In the genomic region with DNA sequence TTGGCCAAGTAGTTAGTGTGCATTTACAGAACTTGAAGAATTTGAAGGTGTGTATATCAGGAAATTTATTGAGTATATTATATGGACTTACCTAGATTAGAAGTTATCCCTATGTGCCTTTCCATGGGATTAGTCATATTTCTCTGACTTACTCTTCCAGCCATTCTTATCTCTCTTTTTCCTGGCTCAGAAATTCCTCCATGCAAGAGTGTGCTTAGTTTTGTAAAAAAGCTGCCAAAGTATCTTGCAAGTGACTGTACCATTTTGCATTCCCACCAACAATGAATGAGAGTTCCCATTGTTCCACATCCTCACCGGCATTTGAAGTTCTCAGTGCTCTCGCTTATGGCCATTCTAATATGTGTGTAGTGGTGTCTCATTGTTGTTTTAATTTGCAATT, we compare ENCODE assay signal across 28 cellular contexts.
"Had no signal": no experiment of that assay in that cellular context is flagged by ENCODE, and none has a peak within 500 bp of the region (broad histone marks: within the 10 kb centered on the region; RNA-seq: fewer than 3 reads in every experiment).

No MANE protein-coding gene starts in this region.

- H3K9me3 Mint-ChIP-seq: natural killer cell treated with Interleukin-12 subunit alpha and Interleukin-12 subunit beta and Interleukin-15 and Interleukin-18, amount 100 ng/mL, for 72 hours; neural crest cell; stimulated activated effector memory CD8-positive, alpha-beta T cell treated with anti-CD3 and anti-CD28 coated beads, Interleukin-12 subunit alpha, Interleukin-12 subunit beta, amount 100 ng/mL, for 72 hours; stimulated activated naive CD8-positive, alpha-beta T cell treated with anti-CD3 and anti-CD28 coated beads, Interleukin-15, Interleukin-2, amounts not matched to agents 100 ng/mL and 50 ng/mL, for 24 hours had no signal

- H3K27ac ChIP-seq: neutrophil, pancreas, prostate gland, right atrium auricular region, right lobe of liver, sigmoid colon, stomach, thoracic aorta, thyroid gland, tibial nerve, upper lobe of left lung, vagina had no signal

- FAIRE-seq: pancreas, small intestine, urothelium cell line had no signal

- H3K4me3 ChIP-seq: pancreas, prostate gland, right atrium auricular region, right lobe of liver, sigmoid colon, stomach, thoracic aorta, thyroid gland, tibial nerve, upper lobe of left lung, vagina had no signal

- DNase-seq: naive thymus-derived CD8-positive, alpha-beta T cell; nephron progenitor cell; nucleus accumbens; pancreas; retina; right lobe of liver; sigmoid colon; small intestine; stimulated activated CD4-positive, alpha-beta T cell treated with anti-CD3 and anti-CD28 coated beads, Interleukin-15, amount 100 ng/mL, for 24 hours; stimulated activated CD4-positive, alpha-beta T cell treated with anti-CD3 and anti-CD28 coated beads, Interleukin-2, amount 100 ng/mL, for 24 hours; stimulated activated CD4-positive, alpha-beta T cell treated with anti-CD3 and anti-CD28 coated beads, Interleukin-2, amount 100 ng/mL, for 48 hours; stimulated activated CD4-positive, alpha-beta T cell treated with anti-CD3 and anti-CD28 coated beads, Interleukin-4, amount 100 ng/mL, for 24 hours; stimulated activated naive B cell treated with anti-CD40 and anti-IgM and Interleukin-4, amounts not matched to agents 10 μg/mL and 1 μg/mL and 100 μg/mL, for 72 hours; stimulated activated naive CD4-positive, alpha-beta T cell treated with Interleukin-2 at 50 U/mL for 16 hours; stomach; thyroid gland; upper lobe of left lung had no signal

- H3K4me1 ChIP-seq: pancreas, prostate gland, right atrium auricular region, right lobe of liver, sigmoid colon, stomach, thyroid gland, tibial nerve, upper lobe of left lung, vagina had no signal

- ATAC-seq: naive thymus-derived CD8-positive, alpha-beta T cell; natural killer cell treated with Interleukin-12 subunit alpha and Interleukin-12 subunit beta and Interleukin-15 and Interleukin-18, amount 100 ng/mL, for 72 hours; pancreas; right lobe of liver; stimulated activated effector memory CD8-positive, alpha-beta T cell treated with anti-CD3 and anti-CD28 coated beads, Interleukin-12 subunit alpha, Interleukin-12 subunit beta, amount 100 ng/mL, for 72 hours; stimulated activated naive B cell treated with anti-CD40 and anti-IgM and Interleukin-4, amounts not matched to agents 10 μg/mL and 1 μg/mL and 100 μg/mL, for 72 hours had no signal

- H3K27me3 ChIP-seq: pancreas, right atrium auricular region, right lobe of liver, sigmoid colon, stomach, thyroid gland, tibial nerve, upper lobe of left lung, vagina had no signal

- H3K4me3 Mint-ChIP-seq: naive thymus-derived CD8-positive, alpha-beta T cell; natural killer cell treated with Interleukin-12 subunit alpha and Interleukin-12 subunit beta and Interleukin-15 and Interleukin-18, amount 100 ng/mL, for 72 hours; nephron progenitor cell; neural crest cell; stimulated activated effector memory CD8-positive, alpha-beta T cell treated with anti-CD3 and anti-CD28 coated beads, Interleukin-12 subunit alpha, Interleukin-12 subunit beta, amount 100 ng/mL, for 72 hours; stimulated activated naive B cell treated with anti-CD40 and anti-IgM and Interleukin-4, amounts not matched to agents 10 μg/mL and 1 μg/mL and 100 μg/mL, for 72 hours; stimulated activated naive CD8-positive, alpha-beta T cell treated with anti-CD3 and anti-CD28 coated beads, Interleukin-15, Interleukin-2, amounts not matched to agents 100 ng/mL and 50 ng/mL, for 24 hours had no signal

- H3K36me3 Mint-ChIP-seq: naive thymus-derived CD8-positive, alpha-beta T cell; natural killer cell treated with Interleukin-12 subunit alpha and Interleukin-12 subunit beta and Interleukin-15 and Interleukin-18, amount 100 ng/mL, for 72 hours; stimulated activated effector memory CD8-positive, alpha-beta T cell treated with anti-CD3 and anti-CD28 coated beads, Interleukin-12 subunit alpha, Interleukin-12 subunit beta, amount 100 ng/mL, for 72 hours; stimulated activated naive B cell treated with anti-CD40 and anti-IgM and Interleukin-4, amounts not matched to agents 10 μg/mL and 1 μg/mL and 100 μg/mL, for 72 hours had no signal

- H3K27ac Mint-ChIP-seq: naive thymus-derived CD8-positive, alpha-beta T cell; natural killer cell treated with Interleukin-12 subunit alpha and Interleukin-12 subunit beta and Interleukin-15 and Interleukin-18, amount 100 ng/mL, for 72 hours; nephron progenitor cell; stimulated activated effector memory CD8-positive, alpha-beta T cell treated with anti-CD3 and anti-CD28 coated beads, Interleukin-12 subunit alpha, Interleukin-12 subunit beta, amount 100 ng/mL, for 72 hours; stimulated activated naive B cell treated with anti-CD40 and anti-IgM and Interleukin-4, amounts not matched to agents 10 μg/mL and 1 μg/mL and 100 μg/mL, for 72 hours; stimulated activated naive CD8-positive, alpha-beta T cell treated with anti-CD3 and anti-CD28 coated beads, Interleukin-15, Interleukin-2, amounts not matched to agents 100 ng/mL and 50 ng/mL, for 24 hours had no signal

- H3K36me3 ChIP-seq: neutrophil, pancreas, prostate gland, right atrium auricular region, right lobe of liver, sigmoid colon, stomach, thoracic aorta, thyroid gland, tibial nerve, upper lobe of left lung, vagina had no signal

- H3K4me1 Mint-ChIP-seq: naive thymus-derived CD8-positive, alpha-beta T cell; nephron progenitor cell; neural crest cell; stimulated activated effector memory CD8-positive, alpha-beta T cell treated with anti-CD3 and anti-CD28 coated beads, Interleukin-12 subunit alpha, Interleukin-12 subunit beta, amount 100 ng/mL, for 72 hours; stimulated activated naive B cell treated with anti-CD40 and anti-IgM and Interleukin-4, amounts not matched to agents 10 μg/mL and 1 μg/mL and 100 μg/mL, for 72 hours had no signal

- H3K9me3 ChIP-seq: neutrophil, pancreas, prostate gland, right atrium auricular region, right lobe of liver, sigmoid colon, stomach, thoracic aorta, thyroid gland, upper lobe of left lung, vagina had no signal
